In genomic region chr6:47983491-47983890, GRCh38 we compare ENCODE assay signal across 8 cellular contexts.
"Had no signal": no experiment of that assay in that cellular context is flagged by ENCODE, and none has a peak within 500 bp of the region (broad histone marks: within the 10 kb centered on the region; RNA-seq: fewer than 3 reads in every experiment).

No MANE protein-coding gene starts in this region.

- FAIRE-seq: G401.6, GM12878, GM12891, GM12892, GM18507, GM19239 had no signal

- ATAC-seq: GM12878 had no signal

- H3K4me3 ChIP-seq: GM12878 had no signal

- DNase-seq: GDM1, GF-D8 had no signal
